27 cellular contexts compared by ENCODE assay signal in the genomic region with DNA sequence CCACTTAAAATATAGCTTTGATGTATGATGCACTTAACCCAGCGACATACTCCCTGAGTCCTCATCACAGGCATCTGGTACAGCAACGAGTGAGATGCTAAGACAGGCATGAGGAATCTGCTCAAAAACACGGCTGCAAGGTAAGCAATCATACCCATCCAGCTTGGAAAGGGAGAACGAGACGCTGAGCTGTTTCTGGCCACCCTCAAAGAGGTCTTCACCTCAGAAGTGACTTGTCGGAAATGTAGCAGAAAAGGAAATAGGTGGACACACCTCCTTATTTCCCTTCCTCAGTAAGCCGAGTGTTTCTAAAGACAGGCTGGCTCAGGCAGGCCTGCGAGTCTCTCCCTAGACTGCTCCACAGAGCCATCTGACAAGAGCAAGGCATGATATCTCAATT.
"Had no signal": no experiment of that assay in that cellular context is flagged by ENCODE, and none has a peak within 500 bp of the region (broad histone marks: within the 10 kb centered on the region; RNA-seq: fewer than 3 reads in every experiment).

No MANE protein-coding gene starts in this region.

- DNase-seq: activated CD4-positive, alpha-beta memory T cell treated with anti-CD3 and anti-CD28 coated beads for 36 hours; activated CD4-positive, alpha-beta T cell treated with anti-CD3 and anti-CD28 coated beads for 48 hours; activated CD8-positive, alpha-beta memory T cell treated with anti-CD3 and anti-CD28 coated beads, Interleukin-2, amount 10 ng/mL, durations not matched to agents 7 days and 5 days; activated gamma-delta T cell treated with Interleukin-2 at 50 U/mL for 16 hours; activated T-cell treated with anti-CD3 and anti-CD28 coated beads for 4 hours; aorta; brain microvascular endothelial cell; caudate nucleus; effector memory CD4-positive, alpha-beta T cell; foreskin melanocyte; immature natural killer cell; left ventricle myocardium inferior; natural killer cell; occipital lobe; right lobe of liver; small intestine; stimulated activated CD4-positive, alpha-beta T cell treated with anti-CD3 and anti-CD28 coated beads, Interleukin-2, amount 100 ng/mL, for 24 hours; stomach; T-helper 17 cell; transverse colon had no signal

- FAIRE-seq: endothelial cell of umbilical vein, small intestine had no signal

- H3K4me3 ChIP-seq: hepatocyte, left ventricle myocardium inferior, right lobe of liver, stomach, suprapubic skin, transverse colon had no signal

- H3K27ac Mint-ChIP-seq: activated CD4-positive, alpha-beta memory T cell treated with anti-CD3 and anti-CD28 coated beads for 36 hours; activated CD8-positive, alpha-beta memory T cell treated with anti-CD3 and anti-CD28 coated beads, Interleukin-2, amount 10 ng/mL, durations not matched to agents 7 days and 5 days; dendritic cell treated with granulocyte-macrophage colony-stimulating factor and Interleukin-4, amounts not matched to agents 40 ng/mL and 50 ng/mL, for 4 days; immature natural killer cell; mesothelial cell of epicardium; natural killer cell; T-helper 17 cell had no signal

- H3K27me3 ChIP-seq: brain microvascular endothelial cell, hepatocyte, right lobe of liver, stomach, suprapubic skin, transverse colon had no signal

- H3K27me3 Mint-ChIP-seq: activated CD4-positive, alpha-beta memory T cell treated with anti-CD3 and anti-CD28 coated beads for 36 hours; activated CD8-positive, alpha-beta memory T cell treated with anti-CD3 and anti-CD28 coated beads, Interleukin-2, amount 10 ng/mL, durations not matched to agents 7 days and 5 days; dendritic cell treated with granulocyte-macrophage colony-stimulating factor and Interleukin-4, amounts not matched to agents 40 ng/mL and 50 ng/mL, for 4 days; T-helper 17 cell had no signal

- H3K27ac ChIP-seq: brain microvascular endothelial cell, hepatocyte, left ventricle myocardium inferior, right lobe of liver, stomach, suprapubic skin had no signal

- H3K9me3 Mint-ChIP-seq: activated CD4-positive, alpha-beta memory T cell treated with anti-CD3 and anti-CD28 coated beads for 36 hours; dendritic cell treated with granulocyte-macrophage colony-stimulating factor and Interleukin-4, amounts not matched to agents 40 ng/mL and 50 ng/mL, for 4 days; immature natural killer cell; mesothelial cell of epicardium; natural killer cell; stimulated activated effector memory CD8-positive, alpha-beta T cell treated with anti-CD3 and anti-CD28 coated beads, Interleukin-12 subunit alpha, Interleukin-12 subunit beta, amount 100 ng/mL, for 72 hours had no signal

- ATAC-seq: activated CD8-positive, alpha-beta memory T cell treated with anti-CD3 and anti-CD28 coated beads, Interleukin-2, amount 10 ng/mL, durations not matched to agents 7 days and 5 days; esophagus mucosa; natural killer cell; right lobe of liver; stimulated activated effector memory CD8-positive, alpha-beta T cell treated with anti-CD3 and anti-CD28 coated beads, Interleukin-12 subunit alpha, Interleukin-12 subunit beta, amount 100 ng/mL, for 72 hours; T-helper 17 cell had no signal

- H3K36me3 ChIP-seq: right lobe of liver had no signal

- H3K36me3 Mint-ChIP-seq: stimulated activated effector memory CD8-positive, alpha-beta T cell treated with anti-CD3 and anti-CD28 coated beads, Interleukin-12 subunit alpha, Interleukin-12 subunit beta, amount 100 ng/mL, for 72 hours had no signal

- H3K4me1 ChIP-seq: right lobe of liver, transverse colon had no signal

- H3K9me3 ChIP-seq: left ventricle myocardium inferior, right lobe of liver, stomach, suprapubic skin, transverse colon had no signal

- H3K4me3 Mint-ChIP-seq: activated CD4-positive, alpha-beta memory T cell treated with anti-CD3 and anti-CD28 coated beads for 36 hours; activated CD8-positive, alpha-beta memory T cell treated with anti-CD3 and anti-CD28 coated beads, Interleukin-2, amount 10 ng/mL, durations not matched to agents 7 days and 5 days; dendritic cell treated with granulocyte-macrophage colony-stimulating factor and Interleukin-4, amounts not matched to agents 40 ng/mL and 50 ng/mL, for 4 days; immature natural killer cell; mesothelial cell of epicardium; natural killer cell; stimulated activated effector memory CD8-positive, alpha-beta T cell treated with anti-CD3 and anti-CD28 coated beads, Interleukin-12 subunit alpha, Interleukin-12 subunit beta, amount 100 ng/mL, for 72 hours; T-helper 17 cell had no signal

- H3K4me1 Mint-ChIP-seq: immature natural killer cell, mesothelial cell of epicardium, natural killer cell had no signal
